Comparison of ENCODE assay signal across 8 cellular contexts in the genomic region with DNA sequence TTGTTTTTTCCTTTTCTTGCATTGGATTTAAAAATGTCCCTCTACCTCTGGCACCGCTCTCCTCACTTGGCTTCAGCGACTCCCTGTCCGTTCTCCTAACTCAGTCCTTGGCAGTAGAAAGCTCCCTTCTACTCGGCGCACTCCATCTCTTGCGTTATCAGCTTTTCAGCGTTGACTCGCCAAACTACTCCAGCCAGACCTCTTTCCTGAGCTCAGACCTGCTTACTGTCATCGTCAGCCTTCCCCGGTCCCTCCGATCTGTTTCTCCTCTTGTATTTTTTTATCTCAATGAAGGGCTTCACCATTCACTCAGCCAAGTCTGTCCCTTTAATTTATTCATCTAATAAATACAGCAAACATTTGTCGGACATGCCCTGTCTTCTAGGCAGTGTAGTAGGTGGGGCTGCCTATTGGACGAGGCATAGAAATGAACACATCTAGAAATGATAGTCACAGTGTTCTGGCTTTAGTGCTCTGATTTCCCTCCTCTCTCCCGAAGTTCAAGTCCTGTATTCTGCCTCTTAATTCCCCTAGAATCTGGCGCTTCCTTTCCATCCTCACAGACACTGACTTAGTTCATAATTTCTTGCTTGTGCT.
A peak's percentile ranks its signal among the peaks of the same experiment; 100 is the strongest.
DNase-seq lines count a peak whose midpoint lies in the region; ATAC-seq and TF ChIP-seq lines count a peak whose summit lies in the region.

No MANE protein-coding gene starts in this region.

- peaks cover 6 to 7% of the 10 kb centered on the region in 2 donors for H3K4me1 ChIP-seq in mucosa of rectum (ENCODE audit: control insufficient read depth in 2 of 2, insufficient read depth in 2 of 2, low read length in 2 of 2)

- DNase-seq in DMS153 treated with DMSO at 0.1 percent for 48 hours (lab: John Stamatoyannopoulos, UW; ENCODE audit: unreplicated experiment) (peak; percentile 28), DMS153 (lab: John Stamatoyannopoulos, UW) (no peak), RKO (ENCODE audit: low spot score) (peak; percentile 56), epithelial cell of esophagus (ENCODE audit: low read depth) (peak; percentile 60), NCI-H1694 (lab: John Stamatoyannopoulos, UW) (no peak)

- H3K9me3 ChIP-seq in mucosa of rectum (ENCODE audit: control insufficient read depth in 2 of 2, low read length in 2 of 2) = no peaks in the 10 kb centered on the region

- no peak for TF ChIP-seq CTCF in epithelial cell of esophagus (IDR thresholded peaks at IDR 0.05; ENCODE audit: insufficient read depth, low read depth, low read length, missing control alignments)

- H3K4me3 ChIP-seq in epithelial cell of esophagus (ENCODE audit: low read length) (peak overlapping the region; percentile 85), mucosa of rectum (ENCODE audit: low read length in 2 of 2) (peak overlapping the region; percentile 80 to 89)

- peak overlapping the region; percentile 85 to 87 for H3K27ac ChIP-seq in mucosa of rectum (ENCODE audit: low read depth in 2 of 2, low read length in 2 of 2)

- no peaks in the 10 kb centered on the region for H3K36me3 ChIP-seq in mucosa of rectum (ENCODE audit: control insufficient read depth in 2 of 2, insufficient read depth in 2 of 2, low read length in 2 of 2)

- H3K9ac ChIP-seq in mucosa of rectum (ENCODE audit: low read depth in 1 of 2, low read length in 2 of 2) = peak overlapping the region; percentile 72 to 80

- peak; percentile 2 for ATAC-seq in HG03097 (IDR thresholded peaks at IDR 0.05; ENCODE audit: low FRiP score, unreplicated experiment)
- ATAC-seq in HG03039 (IDR thresholded peaks at IDR 0.05; ENCODE audit: unreplicated experiment) = no peak

- H3K27me3 ChIP-seq in mucosa of rectum (ENCODE audit: control insufficient read depth in 2 of 2, insufficient read depth in 2 of 2, low read length in 2 of 2) = no peaks in the 10 kb centered on the region

Comparison
In these comparisons a context has a peak if more than half of its experiments do, and no peak if none do; other contexts are left out.
1. DNase-seq: peak in DMS153 treated with DMSO at 0.1 percent for 48 hours (single experiment), RKO (single experiment) and epithelial cell of esophagus (single experiment); none in DMS153 (single experiment) and NCI-H1694 (single experiment).